Comparison of ENCODE assay signal across 9 cellular contexts in genomic region chr1:198121058-198121829, GRCh38. TPM values are rescaled to one million over a fixed set of nuclear protein-coding genes. Genes with fewer than 3 reads are reported as not detected.
DNase-seq lines count a peak whose midpoint lies in the region; ATAC-seq, FAIRE-seq and TF ChIP-seq lines count a peak whose summit lies in the region.
"Had no signal": no experiment of that assay in that cellular context is flagged by ENCODE, and none has a peak within 500 bp of the region (broad histone marks: within the 10 kb centered on the region; RNA-seq: fewer than 3 reads in every experiment).

No MANE protein-coding gene starts in this region.

- no peak overlapping the region for H4K8ac ChIP-seq in trophoblast cell (ENCODE audit: low read depth, low read length)

- H3K18ac ChIP-seq in trophoblast cell (ENCODE audit: low read length) = no peak overlapping the region

- H4K20me1 ChIP-seq in endothelial cell of umbilical vein (replicated peaks; ENCODE audit: control insufficient read depth, extremely low read depth, insufficient read depth, low read length) = no peaks in the 10 kb centered on the region

- H2BK120ac ChIP-seq in trophoblast cell (ENCODE audit: insufficient read depth, low read length, poor library complexity) = peak overlapping the region; percentile 28

- no peak for TF ChIP-seq CTCF in endothelial cell of umbilical vein (IDR thresholded peaks at IDR 0.05; ENCODE audit: extremely low read depth in 1 of 2, insufficient read depth in 1 of 2, low read depth in 1 of 2, low read length in 2 of 2)

- TF ChIP-seq POLR2A in endothelial cell of umbilical vein (IDR thresholded peaks at IDR 0.05; ENCODE audit: low read depth, low read length) = no peak

- intact Hi-C loops in endothelial cell of umbilical vein (cut with micrococcal nuclease) = no loop called here

- no peaks in the 10 kb centered on the region for H3K79me2 ChIP-seq in endothelial cell of umbilical vein (ENCODE audit: control insufficient read depth, insufficient read depth, low read length)
- H3K79me2 ChIP-seq in trophoblast cell (ENCODE audit: control insufficient read depth, insufficient read depth, low read length, poor library complexity) = no peaks in the 10 kb centered on the region

- peaks cover 44% of the 10 kb centered on the region for H3K4me1 ChIP-seq in endothelial cell of umbilical vein (ENCODE audit: control insufficient read depth, extremely low read depth, insufficient read depth, low read length)
- H3K4me1 ChIP-seq in trophoblast cell (ENCODE audit: control insufficient read depth in 1 of 2, insufficient read depth in 2 of 2, low read length in 2 of 2) = peaks cover 0 to 5% of the 10 kb centered on the region in 2 experiments

- dilution Hi-C loops in endothelial cell of umbilical vein (cut with MboI; ENCODE audit: extremely low pct_ligation_motif_present, low sequenced_read_pairs) = no loop called here

- H3K9me1 ChIP-seq in endothelial cell of umbilical vein (replicated peaks; ENCODE audit: control insufficient read depth, extremely low read depth, insufficient read depth, low read length) = no peaks in the 10 kb centered on the region

- no peak for ATAC-seq in GM19452 (IDR thresholded peaks at IDR 0.05; ENCODE audit: unreplicated experiment)
- ATAC-seq in HG02678 (IDR thresholded peaks at IDR 0.05; ENCODE audit: unreplicated experiment) = no peak

- CTCF ChIA-PET in endothelial cell of umbilical vein (lab: Charles Lee) = no interaction called here

- no peak overlapping the region for H3K23ac ChIP-seq in trophoblast cell (ENCODE audit: low read length)

- POLR2A ChIA-PET in endothelial cell of umbilical vein (lab: Charles Lee) = no interaction called here

- H3K4me2 ChIP-seq in endothelial cell of umbilical vein (ENCODE audit: insufficient read depth, low read length) = no peak overlapping the region
- no peak overlapping the region for H3K4me2 ChIP-seq in trophoblast cell (ENCODE audit: low read length)

- no peak for FAIRE-seq in endothelial cell of umbilical vein (lab: Jason Lieb, UNC)

- H3K36me3 ChIP-seq in endothelial cell of umbilical vein (ENCODE audit: control insufficient read depth in 2 of 2, extremely low read depth in 1 of 2, insufficient read depth in 2 of 2, low read length in 2 of 2) (no peaks in the 10 kb centered on the region), trophoblast cell (ENCODE audit: control insufficient read depth in 1 of 2, insufficient read depth in 2 of 2, low read length in 2 of 2) (no peaks in the 10 kb centered on the region)

- peak; percentile 70 for DNase-seq in GM04503 (ENCODE audit: low read depth)
- DNase-seq in OCI-M1 (lab: John Stamatoyannopoulos, UW) = peak; percentile 46
- DNase-seq in endothelial cell of umbilical vein (ENCODE audit: low read depth, low spot score) = peak; percentile 58
- peak; percentile 52 to 61 for DNase-seq in trophoblast cell
- DNase-seq in G401 (ENCODE audit: low spot score) = no peak
- DNase-seq: activated effector memory CD4-positive, alpha-beta T cell treated with anti-CD3 and anti-CD28 coated beads, Interleukin-2, amount 50 U/mL, for 16 hours; NCI-H2171 had no signal

- in situ Hi-C loops in G401 (cut with HindIII; ENCODE audit: low sequenced_read_pairs) = no loop called here

- H3K79me1 ChIP-seq in trophoblast cell (ENCODE audit: low read length) = peaks cover 4% of the 10 kb centered on the region

- no peak overlapping the region for H3K14ac ChIP-seq in trophoblast cell (ENCODE audit: low read length)

- H3K27ac ChIP-seq in endothelial cell of umbilical vein (ENCODE audit: insufficient read depth, low read depth, low read length) (peak overlapping the region; percentile 2), trophoblast cell (ENCODE audit: low read depth, low read length) (peak overlapping the region; percentile 36)

- no peak overlapping the region for H3K4ac ChIP-seq in trophoblast cell (ENCODE audit: low read depth, low read length)

- H2AFZ ChIP-seq in endothelial cell of umbilical vein (ENCODE audit: low read depth, low read length) = peak overlapping the region; percentile 18
- H2AFZ ChIP-seq in trophoblast cell (ENCODE audit: insufficient read depth, low read length, poor library complexity) = no peak overlapping the region

- peak overlapping the region; percentile 91 for H4K91ac ChIP-seq in trophoblast cell (ENCODE audit: low read depth, low read length)

- no peak overlapping the region for H2AK5ac ChIP-seq in trophoblast cell (ENCODE audit: low read length)

- no CpG with 5 or more reads among the region's 3 CpGs for WGBS in trophoblast cell (ENCODE audit: extremely low coverage, insufficient coverage, insufficient read length)

- no peak overlapping the region for H2BK5ac ChIP-seq in trophoblast cell (ENCODE audit: low read depth, low read length, poor library complexity)

- H3K9me3 ChIP-seq in endothelial cell of umbilical vein (replicated peaks; ENCODE audit: control insufficient read depth, insufficient read depth, low read length) = no peaks in the 10 kb centered on the region
- no peaks in the 10 kb centered on the region for H3K9me3 ChIP-seq in trophoblast cell (ENCODE audit: insufficient read depth, low read depth, low read length)

- no peak overlapping the region for H4K12ac ChIP-seq in trophoblast cell (ENCODE audit: low read depth, low read length)

- TSS peak; percentile 85 for BruUV-seq in endothelial cell of umbilical vein (replicated peaks; lab: Mats Ljungman, UMichigan)

- H3K9ac ChIP-seq in endothelial cell of umbilical vein (replicated peaks; ENCODE audit: extremely low read depth, insufficient read depth, low read length) (no peak overlapping the region), trophoblast cell (ENCODE audit: low read length) (no peak overlapping the region)

- no peak overlapping the region for H3K4me3 ChIP-seq in endothelial cell of umbilical vein (replicated peaks in 1 of 3; ENCODE audit: insufficient read depth in 1 of 3, low read depth in 1 of 3, low read length in 3 of 3)
- H3K4me3 ChIP-seq in trophoblast cell (ENCODE audit: low read depth, low read length) = no peak overlapping the region

- no peak overlapping the region for H2BK12ac ChIP-seq in trophoblast cell (ENCODE audit: low read length)

- H3K27me3 ChIP-seq in endothelial cell of umbilical vein (ENCODE audit: control insufficient read depth in 2 of 2, insufficient read depth in 2 of 2, low read length in 2 of 2) (no peaks in the 10 kb centered on the region), trophoblast cell (ENCODE audit: insufficient read depth, low read length) (no peaks in the 10 kb centered on the region)

TF ChIP-seq in endothelial cell of umbilical vein, 7 proteins besides CTCF, POLR2A, EP300 and RAD21:
- no peak for TF ChIP-seq MAX (IDR thresholded peaks at IDR 0.05; ENCODE audit: insufficient read depth, insufficient read length)
- TF ChIP-seq FOS (IDR thresholded peaks at IDR 0.05; ENCODE audit: borderline replicate concordance, insufficient read depth, low read length) = peak; percentile 90

RNA-seq across cellular contexts. Expression of gene NEK7, which starts 35.6 kb away (rescaled TPM):
- total RNA-seq in endothelial cell of umbilical vein = 45.6 and 45.7 TPM in 2 replicates
- polyA plus RNA-seq in endothelial cell of umbilical vein = 22.5 and 22.6 TPM in 2 replicates
- 32.6 and 35.9 TPM in 2 replicates for polyA plus RNA-seq in endothelial cell of umbilical vein (2011; cell fraction: cytosol; rRNA removed)
- polyA plus RNA-seq in endothelial cell of umbilical vein (2011; cell fraction: nucleus; rRNA removed) = 69.5 and 74.4 TPM in 2 replicates
- 22.6 and 38.0 TPM in 2 replicates for polyA plus RNA-seq in endothelial cell of umbilical vein (2012)
- 44.9 and 48.0 TPM in 2 replicates for polyA minus RNA-seq in endothelial cell of umbilical vein
- polyA minus RNA-seq in endothelial cell of umbilical vein (2011; cell fraction: cytosol; rRNA and poly(A)+ RNA removed) = 85.3 TPM
- polyA minus RNA-seq in endothelial cell of umbilical vein (2011; cell fraction: nucleus; rRNA and poly(A)+ RNA removed) = 81.3 and 92.2 TPM in 2 replicates
- polyA plus RNA-seq in trophoblast cell (2013) = 21.8 and 23.2 TPM in 2 replicates
- 13.6 and 15.6 TPM in 2 replicates for total RNA-seq in G401 (2014; rRNA removed; shearing (Covaris generic))
